ENCODE assay signal across 27 cellular contexts in genomic region chr6:13832778-13833177, GRCh38.
"Had no signal": no experiment of that assay in that cellular context is flagged by ENCODE, and none has a peak within 500 bp of the region (broad histone marks: within the 10 kb centered on the region; RNA-seq: fewer than 3 reads in every experiment).

No MANE protein-coding gene starts in this region.

- FAIRE-seq: colon, endometrium, endothelial cell of umbilical vein, frontal cortex had no signal

- DNase-seq: colonic mucosa; cortex of kidney; dermis blood vessel endothelial cell; dorsolateral prefrontal cortex; effector CD4-positive, alpha-beta T cell; effector CD8-positive, alpha-beta T cell; effector memory CD4-positive, alpha-beta T cell; effector memory CD8-positive, alpha-beta T cell; endodermal cell; erythroblast; esophagus squamous epithelium; foreskin fibroblast; foreskin keratinocyte; foreskin melanocyte; gastrocnemius medialis; glutamatergic neuron; heart left ventricle; heart right ventricle had no signal

- H3K4me1 Mint-ChIP-seq: endodermal cell had no signal

- H3K27ac ChIP-seq: colonic mucosa, coronary artery, dorsolateral prefrontal cortex, epithelial cell of prostate, esophagus muscularis mucosa, esophagus squamous epithelium, foreskin keratinocyte, gastrocnemius medialis, gastroesophageal sphincter, heart left ventricle, heart right ventricle had no signal

- H3K4me1 ChIP-seq: colonic mucosa, esophagus muscularis mucosa, esophagus squamous epithelium, foreskin keratinocyte, gastrocnemius medialis, gastroesophageal sphincter, heart right ventricle had no signal

- H3K9me3 ChIP-seq: colonic mucosa, esophagus muscularis mucosa, gastrocnemius medialis, gastroesophageal sphincter had no signal

- H3K27ac Mint-ChIP-seq: effector memory CD8-positive, alpha-beta T cell; endodermal cell had no signal

- H3K4me3 Mint-ChIP-seq: effector memory CD8-positive, alpha-beta T cell; endodermal cell had no signal

- ATAC-seq: effector memory CD8-positive, alpha-beta T cell; esophagus mucosa; foreskin keratinocyte; gastrocnemius medialis; gastroesophageal sphincter; heart left ventricle; heart right ventricle had no signal

- H3K9me3 Mint-ChIP-seq: effector memory CD8-positive, alpha-beta T cell had no signal

- H3K4me3 ChIP-seq: colonic mucosa, coronary artery, dorsolateral prefrontal cortex, esophagus muscularis mucosa, esophagus squamous epithelium, gastrocnemius medialis, gastroesophageal sphincter, heart left ventricle, heart right ventricle had no signal

- H3K36me3 ChIP-seq: colonic mucosa, esophagus muscularis mucosa, esophagus squamous epithelium, gastrocnemius medialis, gastroesophageal sphincter, heart left ventricle, heart right ventricle had no signal

- H3K27me3 ChIP-seq: colonic mucosa, dorsolateral prefrontal cortex, esophagus muscularis mucosa, gastrocnemius medialis, gastroesophageal sphincter, heart left ventricle had no signal
